ENCODE assay signal across 14 cellular contexts in genomic region chr4:8469550-8469949, GRCh38. TPM values are rescaled to one million over a fixed set of nuclear protein-coding genes. Genes with fewer than 3 reads are reported as not detected.
DNase-seq lines count a peak whose midpoint lies in the region; ATAC-seq, FAIRE-seq and TF ChIP-seq lines count a peak whose summit lies in the region.
"Had no signal": no experiment of that assay in that cellular context is flagged by ENCODE, and none has a peak within 500 bp of the region (broad histone marks: within the 10 kb centered on the region; RNA-seq: fewer than 3 reads in every experiment).

No MANE protein-coding gene starts in this region.

- no peaks in the 10 kb centered on the region for H3K27me3 Mint-ChIP-seq in CD4-positive, CD25-positive, alpha-beta regulatory T cell
- H3K27me3 Mint-ChIP-seq: CD4-positive, alpha-beta T cell had no signal

- CTCF ChIA-PET in SK-N-SH (lab: Yijun Ruan, JAX) (interaction anchor here (1.0 to 4.5 kb wide), 20 partner anchors 8 to 1398 kb away, joined by 3 to 54 read pairs (median 6); partner anchors contain the start of gene CPZ), K562 (lab: Yijun Ruan, JAX; ENCODE audit: low intra/inter-chr PET ratio) (interaction anchor here (3.1 kb wide), 1 partner anchor 124 kb away, joined by 64 read pairs; the partner anchor contains the start of gene CPZ)

- H3K9me3 Mint-ChIP-seq in CD4-positive, CD25-positive, alpha-beta regulatory T cell, result no peaks in the 10 kb centered on the region
- H3K9me3 Mint-ChIP-seq: CD4-positive, alpha-beta T cell; GM23338 had no signal

- H3K27me3 ChIP-seq in SK-N-SH (ENCODE audit: insufficient read depth), result no peaks in the 10 kb centered on the region
- no peaks in the 10 kb centered on the region for H3K27me3 ChIP-seq in CD4-positive, CD25-positive, alpha-beta regulatory T cell (ENCODE audit: control insufficient read depth, insufficient read depth, low read length)
- no peaks in the 10 kb centered on the region for H3K27me3 ChIP-seq in K562 (ENCODE audit: control insufficient read depth in 2 of 2, insufficient read depth in 2 of 2, low read length in 2 of 2)
- H3K27me3 ChIP-seq in osteoblast (ENCODE audit: insufficient read depth, low read length), result no peaks in the 10 kb centered on the region
- no peaks in the 10 kb centered on the region for H3K27me3 ChIP-seq in uterus

- in situ Hi-C loops in K562 (cut with MboI), result no loop called here

- intact Hi-C loops in K562 (cut with micrococcal nuclease), result loop anchor here (2.0 kb wide), 1 partner anchor 117 kb away; no protein-coding TSS in a partner anchor
- intact Hi-C loops in uterus (cut with DNase I; ENCODE audit: low total_unique reads), result loop anchor here (10.0 kb wide), 1 partner anchor 125 kb away; the partner anchor contains the start of gene CPZ

- peaks cover 0 to 3% (median 0%) of the 10 kb centered on the region in 4 donors for H3K4me1 Mint-ChIP-seq in CD4-positive, CD25-positive, alpha-beta regulatory T cell

- TF ChIP-seq EP300 in SK-N-SH (IDR thresholded peaks at IDR 0.05; ENCODE audit: borderline replicate concordance in 1 of 2, low read depth in 1 of 2, low read length in 1 of 2) (no peak), K562 (IDR thresholded peaks at IDR 0.05; ENCODE audit: low read length) (no peak)

- no peak overlapping the region for H3K4me3 ChIP-seq in SK-N-SH (ENCODE audit: low read depth in 2 of 2, low read length in 1 of 2)
- no peak overlapping the region for H3K4me3 ChIP-seq in CD4-positive, CD25-positive, alpha-beta regulatory T cell (ENCODE audit: low read depth, low read length)
- no peak overlapping the region for H3K4me3 ChIP-seq in K562
- no peak overlapping the region for H3K4me3 ChIP-seq in osteoblast (ENCODE audit: insufficient read depth, low read length)
- H3K4me3 ChIP-seq in uterus, result no peak overlapping the region
- H3K4me3 ChIP-seq: GM23338, HAP-1 had no signal

- no peaks in the 10 kb centered on the region for H3K9me1 ChIP-seq in K562 (ENCODE audit: control insufficient read depth, insufficient read depth, low read length)

- no peaks in the 10 kb centered on the region for H3K9me2 ChIP-seq in SK-N-SH

- BruUV-seq in K562 (replicated peaks; lab: Mats Ljungman, UMichigan), result no TSS peak

- no peak for TF ChIP-seq CTCF in SK-N-SH (IDR thresholded peaks at IDR 0.05)
- no peak for TF ChIP-seq CTCF in K562 (IDR thresholded peaks at IDR 0.05 in 2 of 3, conservative IDR thresholded peaks at IDR 0.05 in 1 of 3; ENCODE audit: insufficient read depth in 2 of 3, low read depth in 1 of 3, low read length in 3 of 3)
- no peak for TF ChIP-seq CTCF in osteoblast (IDR thresholded peaks at IDR 0.05; ENCODE audit: extremely low read depth, low read depth, low read length)
- no peak for TF ChIP-seq CTCF in uterus (IDR thresholded peaks at IDR 0.05)

- TF ChIP-seq POLR2A in K562 (conservative IDR thresholded peaks at IDR 0.05), result no peak
- TF ChIP-seq POLR2A in uterus (IDR thresholded peaks at IDR 0.05), result no peak

- FAIRE-seq in K562 (lab: Jason Lieb, UNC), result no peak

- H2AFZ ChIP-seq in SK-N-SH (ENCODE audit: low read depth) (no peak overlapping the region), K562 (ENCODE audit: low read depth, low read length) (no peak overlapping the region), osteoblast (ENCODE audit: low read length) (no peak overlapping the region)
- H2AFZ ChIP-seq: GM23338 had no signal

- H3F3A ChIP-seq in SK-N-SH (replicated peaks; ENCODE audit: insufficient read depth), result peaks cover 5% of the 10 kb centered on the region

- 93% methylated on average over 12 of the region's 14 CpGs for WGBS in SK-N-SH (ENCODE audit: low lambda C conversion rate)
- WGBS in K562 (ENCODE audit: insufficient coverage, low coverage, missing lambda C conversion rate), result 93% methylated on average over 14 of the region's 14 CpGs

- H3K79me2 ChIP-seq in SK-N-SH (ENCODE audit: insufficient read depth), result no peaks in the 10 kb centered on the region
- H3K79me2 ChIP-seq in K562 (ENCODE audit: control insufficient read depth, insufficient read depth, low read length), result no peaks in the 10 kb centered on the region
- no peaks in the 10 kb centered on the region for H3K79me2 ChIP-seq in osteoblast (ENCODE audit: insufficient read depth, low read length)

- H3K4me3 Mint-ChIP-seq in CD4-positive, CD25-positive, alpha-beta regulatory T cell, result no peak overlapping the region
- H3K4me3 Mint-ChIP-seq: CD4-positive, alpha-beta T cell; GM23338 had no signal

- H3K9ac ChIP-seq in SK-N-SH (no peak overlapping the region), K562 (ENCODE audit: insufficient read depth in 1 of 2, low read depth in 2 of 2, low read length in 2 of 2) (peak overlapping the region in 1 of 2 experiments; percentile 35; a peak in 1 of 4 replicates)

- DNase-seq in SK-N-SH (peak; percentile 17), K562 (ENCODE audit: extremely low read depth in 1 of 4, low spot score in 3 of 4) (no peak), osteoblast (ENCODE audit: insufficient read length, low spot score, missing footprints) (peak; percentile 65), uterus (no peak), germinal center (ENCODE audit: low spot score) (no peak)
- DNase-seq in CD4-positive, CD25-positive, alpha-beta regulatory T cell, result no peak
- DNase-seq: Calu3; CD4-positive, alpha-beta T cell; DMS 273 treated with DMSO at 0.1 percent for 48 hours had no signal

- POLR2A ChIA-PET in SK-N-SH (lab: Yijun Ruan, JAX) (no interaction called here), K562 (lab: Yijun Ruan, JAX) (interaction anchor here (1.1 to 1.7 kb wide), 3 partner anchors 123 to 136 kb away, joined by 3 to 6 read pairs (median 4); partner anchors contain the start of gene CPZ)

- peak overlapping the region in 2 of 3 donors; percentile 62 to 88 for H3K27ac Mint-ChIP-seq in CD4-positive, CD25-positive, alpha-beta regulatory T cell
- H3K27ac Mint-ChIP-seq: CD4-positive, alpha-beta T cell; GM23338 had no signal

- H3K4me1 ChIP-seq in SK-N-SH (ENCODE audit: control insufficient read depth in 1 of 2, insufficient read depth in 2 of 2, low read depth in 1 of 2, low read length in 1 of 2) (no peaks in the 10 kb centered on the region), K562 (replicated peaks in 1 of 2; ENCODE audit: control insufficient read depth in 2 of 2, insufficient read depth in 2 of 2, low read length in 2 of 2) (peaks cover 0 to 36% of the 10 kb centered on the region in 2 experiments; a peak in 4 of 5 replicates), osteoblast (ENCODE audit: insufficient read depth, low read length) (peaks cover 21% of the 10 kb centered on the region), uterus (peaks cover 19 to 24% of the 10 kb centered on the region in 2 donors)
- H3K4me1 ChIP-seq in CD4-positive, CD25-positive, alpha-beta regulatory T cell (ENCODE audit: control insufficient read depth, insufficient read depth, low read length, poor library complexity, severe bottlenecking), result no peaks in the 10 kb centered on the region
- H3K4me1 ChIP-seq: HAP-1 had no signal

- H3K36me3 ChIP-seq in SK-N-SH (replicated peaks in 1 of 2; ENCODE audit: control insufficient read depth in 1 of 2, insufficient read depth in 2 of 2, low read length in 1 of 2) (peaks cover 3 to 48% of the 10 kb centered on the region in 2 experiments), K562 (ENCODE audit: control insufficient read depth, insufficient read depth, low read length) (peaks cover 49% of the 10 kb centered on the region; the same call in 2 of the 3 replicates), osteoblast (ENCODE audit: insufficient read depth, low read length) (peaks cover 35% of the 10 kb centered on the region), uterus (no peaks in the 10 kb centered on the region)
- H3K36me3 ChIP-seq in CD4-positive, CD25-positive, alpha-beta regulatory T cell (ENCODE audit: control insufficient read depth, insufficient read depth, low read length), result peaks cover 25% of the 10 kb centered on the region

- no peaks in the 10 kb centered on the region for H4K20me1 ChIP-seq in SK-N-SH (ENCODE audit: insufficient read depth)
- 0 out of 2 replicates have a peak, but pooled peaks cover 3% of the 10 kb centered on the region for H4K20me1 ChIP-seq in K562 (replicated peaks; ENCODE audit: control insufficient read depth, insufficient read depth, low read length)
- peaks cover 12% of the 10 kb centered on the region for H4K20me1 ChIP-seq in osteoblast (ENCODE audit: insufficient read depth, low read length)

- H3K4me2 ChIP-seq in SK-N-SH (no peak overlapping the region), K562 (ENCODE audit: insufficient read depth, low read length) (no peak overlapping the region), osteoblast (ENCODE audit: insufficient read depth, low read length) (no peak overlapping the region)
- H3K4me2 ChIP-seq: GM23338 had no signal

- H3K27ac ChIP-seq in SK-N-SH (ENCODE audit: low read depth in 2 of 2, low read length in 1 of 2) (no peak overlapping the region), K562 (ENCODE audit: extremely low read depth, low read depth, low read length) (no peak overlapping the region; the same call in 2 of the 3 replicates), osteoblast (ENCODE audit: low read depth, low read length) (no peak overlapping the region), uterus (peak overlapping the region in 1 of 2 donors; percentile 88)
- no peak overlapping the region for H3K27ac ChIP-seq in CD4-positive, CD25-positive, alpha-beta regulatory T cell (ENCODE audit: insufficient read depth, low read length, poor library complexity, severe bottlenecking)
- H3K27ac ChIP-seq: 22Rv1 had no signal

- peaks cover 29% of the 10 kb centered on the region for H3K36me3 Mint-ChIP-seq in CD4-positive, CD25-positive, alpha-beta regulatory T cell

- no peak for ATAC-seq in SK-N-SH treated with all-trans-retinoic acid at 6 μM for 48 hours
- ATAC-seq in CD4-positive, CD25-positive, alpha-beta regulatory T cell (ENCODE audit: low read depth in 2 of 2), result no peak
- ATAC-seq in K562, result no peak
- ATAC-seq in GM21526 (IDR thresholded peaks at IDR 0.05; ENCODE audit: low FRiP score, unreplicated experiment), result no peak

- H3K9me3 ChIP-seq in SK-N-SH (no peaks in the 10 kb centered on the region), K562 (replicated peaks; ENCODE audit: control insufficient read depth, insufficient read depth, low read depth, low read length) (no peaks in the 10 kb centered on the region), osteoblast (ENCODE audit: low read depth, low read length) (no peaks in the 10 kb centered on the region), uterus (no peaks in the 10 kb centered on the region)
- no peaks in the 10 kb centered on the region for H3K9me3 ChIP-seq in CD4-positive, CD25-positive, alpha-beta regulatory T cell (ENCODE audit: control insufficient read depth in 2 of 2, low read length in 2 of 2)
- H3K9me3 ChIP-seq: HAP-1 had no signal

- TF ChIP-seq RAD21 in SK-N-SH (IDR thresholded peaks at IDR 0.05; ENCODE audit: low read length) (no peak), K562 (CRISPR knock-in tag; conservative IDR thresholded peaks at IDR 0.05 in 1 of 2, IDR thresholded peaks at IDR 0.05 in 1 of 2) (no peak)

RNA-seq across cellular contexts. Expression of gene TRMT44, which starts 29.0 kb away (rescaled TPM):
- polyA plus RNA-seq in SK-N-SH (2012; rRNA removed) (6.0 and 6.9 TPM in 2 replicates), K562 (2011; rRNA removed) (8.9 and 9.6 TPM in 2 replicates), K562 (2014; fragmentation: Illumina TruSeq; extraction: Trizol) (7.8 and 8.7 TPM in 2 replicates), K562 (2014; fragmentation: Nextera tagmentation; extraction: Ambion mirVana) (1 to 10 TPM; 1.2 to 2.1 TPM), K562 (2014; rRNA removed) (12.5 and 13.2 TPM in 2 replicates)
- 3.8 and 4.9 TPM in 2 replicates for polyA plus RNA-seq in SK-N-SH (2012; cell fraction: cytosol; rRNA removed)
- 18.9 and 20.0 TPM in 2 replicates for polyA plus RNA-seq in SK-N-SH (2012; cell fraction: nucleus; rRNA removed)
- total RNA-seq in CD4-positive, CD25-positive, alpha-beta regulatory T cell, result 26.2 TPM
- 10 to 100 TPM; 10.9 to 18.8 (median 13.2) TPM for polyA plus RNA-seq in CD4-positive, CD25-positive, alpha-beta regulatory T cell
- 60.3 and 88.6 TPM in 2 replicates for total RNA-seq in K562 (2011; cell fraction: chromatin; rRNA removed; ENCODE audit: low replicate concordance)
- total RNA-seq in K562 (2011; cell fraction: nucleolus; rRNA removed), result 53.0 and 57.5 TPM in 2 replicates
- 31.6 and 38.6 TPM in 2 replicates for total RNA-seq in K562 (2011; cell fraction: nucleoplasm; rRNA removed)
- total RNA-seq in K562 (2014; rRNA removed) (14.1 and 15.6 TPM in 2 replicates), K562 (2014; rRNA removed; fragmentation: Illumina TruSeq; extraction: Trizol) (8.6 and 10.0 TPM in 2 replicates), K562 (2015; rRNA removed; fragmentation: Illumina TruSeq; extraction: Trizol) (10.2 and 10.3 TPM in 2 replicates), K562 (2021) (17.3 and 18.6 TPM in 2 replicates), osteoblast (19.7 and 21.7 TPM in 2 replicates), uterus (10 to 100 TPM in 3 of 4 donors, 1 to 10 TPM in 1; 3.3 to 38.8 (median 32.3) TPM)
- polyA plus RNA-seq in K562 (2011; cell fraction: cytosol; rRNA removed), result 5.5 and 9.9 TPM in 2 replicates
- 32.2 and 44.8 TPM in 2 replicates for polyA plus RNA-seq in K562 (2011; cell fraction: nucleus; rRNA removed)
- polyA plus RNA-seq in K562 (2012), result 8.3 and 13.2 TPM in 2 replicates
- 14.7 and 16.1 TPM in 2 replicates for polyA minus RNA-seq in K562 (2011; rRNA and poly(A)+ RNA removed)
- 6.1 and 11.1 TPM in 2 replicates for polyA minus RNA-seq in K562 (2011; cell fraction: cytosol; rRNA and poly(A)+ RNA removed)
- polyA minus RNA-seq in K562 (2011; cell fraction: nucleus; rRNA and poly(A)+ RNA removed), result 35.5 and 48.8 TPM in 2 replicates

RNA-seq across cellular contexts. Expression of gene ACOX3, which starts 29.0 kb away (rescaled TPM):
- polyA plus RNA-seq in SK-N-SH (2012; rRNA removed), result 7.0 and 8.4 TPM in 2 replicates
- polyA plus RNA-seq in SK-N-SH (2012; cell fraction: cytosol; rRNA removed), result 6.3 and 6.4 TPM in 2 replicates
- polyA plus RNA-seq in SK-N-SH (2012; cell fraction: nucleus; rRNA removed), result 30.2 and 33.9 TPM in 2 replicates
- total RNA-seq in CD4-positive, CD25-positive, alpha-beta regulatory T cell, result 13.2 TPM
- 10 to 100 TPM; 13.0 to 22.0 (median 14.7) TPM for polyA plus RNA-seq in CD4-positive, CD25-positive, alpha-beta regulatory T cell
- 8.4 and 18.6 TPM in 2 replicates for total RNA-seq in K562 (2011; cell fraction: chromatin; rRNA removed; ENCODE audit: low replicate concordance)
- total RNA-seq in K562 (2011; cell fraction: nucleolus; rRNA removed), result 5.9 and 8.7 TPM in 2 replicates
- total RNA-seq in K562 (2011; cell fraction: nucleoplasm; rRNA removed), result 5.9 and 9.8 TPM in 2 replicates
- total RNA-seq in K562 (2014; rRNA removed), result 4.9 and 5.1 TPM in 2 replicates
- total RNA-seq in K562 (2014; rRNA removed; fragmentation: Illumina TruSeq; extraction: Trizol), result 3.7 and 3.8 TPM in 2 replicates
- 3.8 and 4.6 TPM in 2 replicates for total RNA-seq in K562 (2015; rRNA removed; fragmentation: Illumina TruSeq; extraction: Trizol)
- total RNA-seq in K562 (2021), result 5.9 and 7.3 TPM in 2 replicates
- polyA plus RNA-seq in K562 (2011; rRNA removed), result 2.3 and 2.9 TPM in 2 replicates
- 2.6 and 3.3 TPM in 2 replicates for polyA plus RNA-seq in K562 (2011; cell fraction: cytosol; rRNA removed)
- 6.1 and 6.5 TPM in 2 replicates for polyA plus RNA-seq in K562 (2011; cell fraction: nucleus; rRNA removed)
- polyA plus RNA-seq in K562 (2012), result 5.1 and 9.2 TPM in 2 replicates
- 4.0 and 4.4 TPM in 2 replicates for polyA plus RNA-seq in K562 (2014; fragmentation: Illumina TruSeq; extraction: Trizol)
- 1 to 10 TPM in 1 of 2 experiments, under 1 TPM in 1; 0.68 to 1.0 TPM for polyA plus RNA-seq in K562 (2014; fragmentation: Nextera tagmentation; extraction: Ambion mirVana)
- 3.0 and 4.9 TPM in 2 replicates for polyA plus RNA-seq in K562 (2014; rRNA removed)
- polyA minus RNA-seq in K562 (2011; rRNA and poly(A)+ RNA removed), result 3.9 and 5.0 TPM in 2 replicates
- 1.5 and 4.6 TPM in 2 replicates for polyA minus RNA-seq in K562 (2011; cell fraction: cytosol; rRNA and poly(A)+ RNA removed)
- 3.5 and 4.8 TPM in 2 replicates for polyA minus RNA-seq in K562 (2011; cell fraction: nucleus; rRNA and poly(A)+ RNA removed)
- 24.2 and 29.2 TPM in 2 replicates for total RNA-seq in osteoblast
- total RNA-seq in uterus, result 10 to 100 TPM; 17.9 to 31.1 (median 22.5) TPM

Comparison
In these comparisons a context has a peak if more than half of its experiments do, and no peak if none do; other contexts are left out.
1. DNase-seq: peak in SK-N-SH (single experiment) and osteoblast (single experiment); none in CD4-positive, CD25-positive, alpha-beta regulatory T cell (0 of 3), K562 (0 of 4), uterus (0 of 2) and germinal center (single experiment).
2. Of the 27 proteins assayed by ChIP-seq in both K562 and SK-N-SH: peak only in K562: MAX; only in SK-N-SH: none; in both: none; in neither: 26.